In the genomic region with DNA sequence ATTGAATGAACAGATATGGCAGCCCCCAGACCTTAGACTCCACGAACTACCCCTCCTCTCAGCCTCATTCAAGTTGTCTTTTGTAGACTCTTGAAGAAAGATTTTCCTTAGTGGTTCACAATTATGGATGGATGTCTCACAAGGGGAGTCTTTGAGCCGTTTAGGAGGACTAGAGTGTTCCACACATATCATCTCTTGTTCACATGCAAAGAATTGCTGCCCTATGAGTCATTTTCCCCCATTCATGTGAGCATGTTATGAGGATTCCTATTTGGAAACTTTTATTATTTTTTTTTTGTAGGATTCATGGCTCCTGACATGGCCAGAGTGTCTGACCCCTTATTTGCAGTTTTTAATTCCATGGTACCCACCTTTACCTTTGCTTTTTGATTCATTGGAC, we compare ENCODE assay signal across 27 cellular contexts.
"Had no signal": no experiment of that assay in that cellular context is flagged by ENCODE, and none has a peak within 500 bp of the region (broad histone marks: within the 10 kb centered on the region; RNA-seq: fewer than 3 reads in every experiment).

No MANE protein-coding gene starts in this region.

- H3K9ac ChIP-seq: neural progenitor cell had no signal

- ATAC-seq: activated CD4-positive, CD25-positive, alpha-beta regulatory T cell treated with anti-CD3 and anti-CD28 coated beads, Interleukin-2, amount 50 U/mL, for 24 hours; esophagus mucosa; gastrocnemius medialis; naive thymus-derived CD8-positive, alpha-beta T cell; right cardiac atrium; stimulated activated effector memory CD8-positive, alpha-beta T cell treated with anti-CD3 and anti-CD28 coated beads, Interleukin-12 subunit alpha, Interleukin-12 subunit beta, amount 100 ng/mL, for 72 hours had no signal

- DNase-seq: activated CD4-positive, alpha-beta memory T cell treated with anti-CD3 and anti-CD28 coated beads for 36 hours; activated CD4-positive, alpha-beta T cell treated with anti-CD3 and anti-CD28 coated beads, Interleukin-2, amount 10 ng/mL, durations not matched to agents 24 days and 14 days; activated CD8-positive, alpha-beta memory T cell treated with anti-CD3 and anti-CD28 coated beads, Interleukin-2, amount 50 U/mL, for 4 hours; activated gamma-delta T cell; activated naive CD4-positive, alpha-beta T cell treated with anti-CD3 and anti-CD28 coated beads, Interleukin-2, amount 50 U/mL, for 16 hours; activated T-cell treated with anti-CD3 and anti-CD28 coated beads, Interleukin-2, amount 50 U/mL, for 24 hours; amniotic stem cell; central memory CD4-positive, alpha-beta T cell; gastrocnemius medialis; hippocampal formation; immature natural killer cell; kidney; midbrain; naive thymus-derived CD8-positive, alpha-beta T cell; right cardiac atrium; stimulated activated CD4-positive, alpha-beta T cell treated with anti-CD3 and anti-CD28 coated beads, Interleukin-4, amount 100 ng/mL, for 1 hour; T-helper 9 cell; trophoblast cell; uterus had no signal

- H3K9me3 ChIP-seq: gastrocnemius medialis, thoracic aorta, uterus had no signal

- H3K4me3 ChIP-seq: gastrocnemius medialis, neural progenitor cell, thoracic aorta, uterus had no signal

- H3K27me3 ChIP-seq: gastrocnemius medialis, neural progenitor cell, uterus had no signal

- H2AFZ ChIP-seq: neural progenitor cell had no signal

- H3K27ac ChIP-seq: gastrocnemius medialis, neural progenitor cell, thoracic aorta, uterus, VCaP had no signal

- H3K4me2 ChIP-seq: neural progenitor cell had no signal

- FAIRE-seq: endothelial cell of umbilical vein, kidney, TTC549 had no signal

- H3K4me1 ChIP-seq: gastrocnemius medialis, neural progenitor cell, uterus had no signal

- H3K36me3 ChIP-seq: gastrocnemius medialis, neural progenitor cell, thoracic aorta, uterus had no signal
